Comparison of ENCODE assay signal across 20 cellular contexts in genomic region chr19:5671600-5671999, GRCh38. TPM values are rescaled to one million over a fixed set of nuclear protein-coding genes. Genes with fewer than 3 reads are reported as not detected.
DNase-seq lines count a peak whose midpoint lies in the region; ATAC-seq and TF ChIP-seq lines count a peak whose summit lies in the region.
"Had no signal": no experiment of that assay in that cellular context is flagged by ENCODE, and none has a peak within 500 bp of the region (broad histone marks: within the 10 kb centered on the region; RNA-seq: fewer than 3 reads in every experiment).

No MANE protein-coding gene starts in this region.

- H3K27ac ChIP-seq in PC-3 (ENCODE audit: low read length): no peak overlapping the region
- no peak overlapping the region for H3K27ac ChIP-seq in hepatocyte
- H3K27ac ChIP-seq: 22Rv1, A549, BLaER1 had no signal

- 98% methylated on average over 7 of the region's 7 CpGs for WGBS in hepatocyte (ENCODE audit: low lambda C conversion rate, missing lambda C conversion rate)

- H3K4me1 ChIP-seq in PC-3 (ENCODE audit: insufficient read depth, low read length) (no peaks in the 10 kb centered on the region), hepatocyte (ENCODE audit: insufficient read depth) (no peaks in the 10 kb centered on the region)
- H3K4me1 ChIP-seq: A549 had no signal

- TF ChIP-seq CTCF in PC-3 (conservative IDR thresholded peaks at IDR 0.05; ENCODE audit: low read depth, low read length): no peak
- no peak for TF ChIP-seq CTCF in hepatocyte (IDR thresholded peaks at IDR 0.05; ENCODE audit: poor library complexity)

- H3K9me3 ChIP-seq in PC-3 (ENCODE audit: low read length): no peaks in the 10 kb centered on the region
- no peaks in the 10 kb centered on the region for H3K9me3 ChIP-seq in hepatocyte (ENCODE audit: low read depth)
- H3K9me3 ChIP-seq: A549, BLaER1 had no signal

- peak overlapping the region; percentile 44 for H3K27ac Mint-ChIP-seq in activated T-cell treated with anti-CD3 and anti-CD28 coated beads, Interleukin-2, amount 50 U/mL, for 24 hours
- H3K27ac Mint-ChIP-seq in stimulated activated naive B cell treated with anti-CD40 and anti-IgM and Interleukin-4, amounts not matched to agents 10 μg/mL and 1 μg/mL and 100 μg/mL, for 72 hours: peak overlapping the region; percentile 57
- H3K27ac Mint-ChIP-seq: GM23338, HFFc6 had no signal

- DNase-seq in activated T-cell treated with anti-CD3 and anti-CD28 coated beads, Interleukin-2, amount 50 U/mL, for 24 hours: no peak
- DNase-seq in activated T-cell treated with anti-CD3 and anti-CD28 coated beads, Interleukin-2, amount 50 U/mL, for 48 hours: no peak
- no peak for DNase-seq in PC-3
- DNase-seq in iPS-NIHi11 (ENCODE audit: low spot score): peak; percentile 4
- no peak for DNase-seq in stimulated activated naive B cell treated with anti-CD40 and anti-IgM and Interleukin-4, amounts not matched to agents 10 μg/mL and 1 μg/mL and 100 μg/mL, for 72 hours
- no peak for DNase-seq in hepatocyte (ENCODE audit: low spot score)
- DNase-seq: AML-193; CD4-positive, alpha-beta memory T cell; DMS153; DMS79; GDM1; HCEC 1CT; HFFc6 had no signal

- H3K27me3 ChIP-seq in PC-3 (ENCODE audit: low read length): no peaks in the 10 kb centered on the region
- no peaks in the 10 kb centered on the region for H3K27me3 ChIP-seq in hepatocyte
- H3K27me3 ChIP-seq: BLaER1 had no signal

- POLR2A ChIA-PET in PC-3 (lab: Charles Lee; ENCODE audit: unreplicated experiment): no interaction called here

- ATAC-seq in PC-3 (0 out of 2 replicates have a peak, but pooled peaks have one; percentile 10), HG02884 (IDR thresholded peaks at IDR 0.05; ENCODE audit: unreplicated experiment) (no peak)
- ATAC-seq in stimulated activated naive B cell treated with anti-CD40 and anti-IgM and Interleukin-4, amounts not matched to agents 10 μg/mL and 1 μg/mL and 100 μg/mL, for 72 hours (replicated peaks): no peak
- ATAC-seq: A549, GM23338, HepG2 had no signal

- BruUV-seq in PC-3 (replicated peaks; lab: Mats Ljungman, UMichigan): no TSS peak

- no peaks in the 10 kb centered on the region for H3K4me1 Mint-ChIP-seq in activated T-cell treated with anti-CD3 and anti-CD28 coated beads, Interleukin-2, amount 50 U/mL, for 24 hours (ENCODE audit: low read depth)
- peaks cover 4 to 10% of the 10 kb centered on the region in 2 donors for H3K4me1 Mint-ChIP-seq in stimulated activated naive B cell treated with anti-CD40 and anti-IgM and Interleukin-4, amounts not matched to agents 10 μg/mL and 1 μg/mL and 100 μg/mL, for 72 hours

- no peaks in the 10 kb centered on the region for H3F3A ChIP-seq in PC-3 (ENCODE audit: low read length, unreplicated experiment)

- H3K79me2 ChIP-seq in PC-3 (ENCODE audit: low read length) (no peaks in the 10 kb centered on the region), hepatocyte (no peaks in the 10 kb centered on the region)

- peaks cover 76% of the 10 kb centered on the region for H3K36me3 Mint-ChIP-seq in activated T-cell treated with anti-CD3 and anti-CD28 coated beads, Interleukin-2, amount 50 U/mL, for 24 hours (ENCODE audit: low read depth)
- H3K36me3 Mint-ChIP-seq in stimulated activated naive B cell treated with anti-CD40 and anti-IgM and Interleukin-4, amounts not matched to agents 10 μg/mL and 1 μg/mL and 100 μg/mL, for 72 hours: peaks cover 45 to 65% of the 10 kb centered on the region in 2 donors

- H3K4me2 ChIP-seq in PC-3 (ENCODE audit: low read length): no peak overlapping the region
- no peak overlapping the region for H3K4me2 ChIP-seq in hepatocyte
- H3K4me2 ChIP-seq: A549, BLaER1, GM23338 had no signal

- no peaks in the 10 kb centered on the region for H3K27me3 Mint-ChIP-seq in activated T-cell treated with anti-CD3 and anti-CD28 coated beads, Interleukin-2, amount 50 U/mL, for 24 hours
- no peaks in the 10 kb centered on the region for H3K27me3 Mint-ChIP-seq in stimulated activated naive B cell treated with anti-CD40 and anti-IgM and Interleukin-4, amounts not matched to agents 10 μg/mL and 1 μg/mL and 100 μg/mL, for 72 hours
- H3K27me3 Mint-ChIP-seq: CD4-positive, alpha-beta memory T cell had no signal

- intact Hi-C loops in PC-3 (cut with micrococcal nuclease): no loop called here

- H2AFZ ChIP-seq in PC-3 (ENCODE audit: low read length) (no peak overlapping the region), hepatocyte (no peak overlapping the region)
- H2AFZ ChIP-seq: GM23338 had no signal

- CTCF ChIA-PET in PC-3 (lab: Charles Lee): no interaction called here

- H3K9me2 ChIP-seq in PC-3 (replicated peaks; ENCODE audit: low read length) (no peaks in the 10 kb centered on the region), hepatocyte (replicated peaks; ENCODE audit: insufficient read depth) (no peaks in the 10 kb centered on the region)

- no peaks in the 10 kb centered on the region for H3K9me3 Mint-ChIP-seq in activated T-cell treated with anti-CD3 and anti-CD28 coated beads, Interleukin-2, amount 50 U/mL, for 24 hours
- H3K9me3 Mint-ChIP-seq in stimulated activated naive B cell treated with anti-CD40 and anti-IgM and Interleukin-4, amounts not matched to agents 10 μg/mL and 1 μg/mL and 100 μg/mL, for 72 hours: peaks cover 0 to 2% of the 10 kb centered on the region in 2 donors
- H3K9me3 Mint-ChIP-seq: GM23338, HFFc6 had no signal

- H3K4me3 ChIP-seq in PC-3 (ENCODE audit: low read length) (no peak overlapping the region), hepatocyte (no peak overlapping the region)
- H3K4me3 ChIP-seq: A549, BLaER1, GM23338 had no signal

- H3K36me3 ChIP-seq in PC-3 (ENCODE audit: low read depth, low read length): peaks cover 30% of the 10 kb centered on the region
- H3K36me3 ChIP-seq in hepatocyte (replicated peaks; ENCODE audit: insufficient read depth, low read depth): no peaks in the 10 kb centered on the region

- no peak overlapping the region for H3K9ac ChIP-seq in PC-3 (ENCODE audit: low read length)
- H3K9ac ChIP-seq: BLaER1 had no signal

- no peak overlapping the region for H3K4me3 Mint-ChIP-seq in activated T-cell treated with anti-CD3 and anti-CD28 coated beads, Interleukin-2, amount 50 U/mL, for 24 hours
- no peak overlapping the region for H3K4me3 Mint-ChIP-seq in stimulated activated naive B cell treated with anti-CD40 and anti-IgM and Interleukin-4, amounts not matched to agents 10 μg/mL and 1 μg/mL and 100 μg/mL, for 72 hours
- H3K4me3 Mint-ChIP-seq: CD14-positive monocyte; CD4-positive, alpha-beta memory T cell; GM23338; HFFc6 had no signal

- H4K20me1 ChIP-seq in PC-3 (ENCODE audit: low read length) (no peaks in the 10 kb centered on the region), hepatocyte (ENCODE audit: insufficient read depth, poor library complexity, severe bottlenecking) (no peaks in the 10 kb centered on the region)

RNA-seq across cellular contexts. Expression of gene MICOS13, which starts 8.7 kb away (rescaled TPM):
- 331 and 456 TPM in 2 replicates for total RNA-seq in PC-3 (2014; rRNA removed)
- total RNA-seq in hepatocyte: 32.3 and 38.2 TPM in 2 replicates
- 120 and 157 TPM in 2 replicates for polyA plus RNA-seq in hepatocyte

RNA-seq across cellular contexts. Expression of gene HSD11B1L, which starts 9.2 kb away (rescaled TPM):
- total RNA-seq in PC-3 (2014; rRNA removed) (8.6 and 10.9 TPM in 2 replicates), hepatocyte (14.0 and 14.9 TPM in 2 replicates)
- 25.1 and 26.0 TPM in 2 replicates for polyA plus RNA-seq in hepatocyte

RNA-seq across cellular contexts. Expression of gene RPL36, which starts 18.5 kb away (rescaled TPM):
- total RNA-seq in PC-3 (2014; rRNA removed) (2,190 and 2,470 TPM in 2 replicates), hepatocyte (637 and 1,059 TPM in 2 replicates)
- 917 and 990 TPM in 2 replicates for polyA plus RNA-seq in hepatocyte

RNA-seq across cellular contexts. Expression of gene LONP1, which starts 48.3 kb away (rescaled TPM):
- total RNA-seq in PC-3 (2014; rRNA removed) (217 and 306 TPM in 2 replicates), hepatocyte (61.6 and 63.0 TPM in 2 replicates)
- polyA plus RNA-seq in hepatocyte: 79.1 and 79.2 TPM in 2 replicates

RNA-seq across cellular contexts. Expression of gene SAFB, which starts 48.7 kb away (rescaled TPM):
- total RNA-seq in PC-3 (2014; rRNA removed): 94.9 and 164 TPM in 2 replicates
- 42.0 and 50.2 TPM in 2 replicates for total RNA-seq in hepatocyte
- polyA plus RNA-seq in hepatocyte: 75.8 and 96.3 TPM in 2 replicates
